ENCODE assay signal across 19 cellular contexts in the genomic region with DNA sequence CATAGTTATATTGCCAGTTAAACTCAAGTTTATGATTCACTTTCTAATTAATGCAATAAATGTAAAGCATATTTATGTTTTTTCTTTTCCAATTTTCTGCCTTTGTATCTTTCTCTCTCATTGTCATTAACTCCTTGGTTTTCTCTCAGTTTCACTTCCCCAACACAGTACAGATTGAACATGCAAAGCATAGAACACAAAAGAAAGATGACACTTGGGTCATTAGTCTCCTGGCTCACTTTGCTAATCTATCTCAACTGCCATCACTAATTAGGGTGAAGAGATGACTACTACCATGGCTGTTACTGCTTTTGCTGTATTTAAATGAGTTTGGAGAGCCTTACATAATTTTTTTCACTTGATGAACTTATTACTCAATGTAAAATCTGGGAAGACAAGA. TPM values are rescaled to one million over a fixed set of nuclear protein-coding genes. Genes with fewer than 3 reads are reported as not detected.
DNase-seq lines count a peak whose midpoint lies in the region; ATAC-seq, FAIRE-seq and TF ChIP-seq lines count a peak whose summit lies in the region.
"Had no signal": no experiment of that assay in that cellular context is flagged by ENCODE, and none has a peak within 500 bp of the region (broad histone marks: within the 10 kb centered on the region; RNA-seq: fewer than 3 reads in every experiment).

No MANE protein-coding gene starts in this region.

- peak; percentile 90 for ATAC-seq in GM18867 (IDR thresholded peaks at IDR 0.05; ENCODE audit: unreplicated experiment)
- ATAC-seq in GM21390 (IDR thresholded peaks at IDR 0.05; ENCODE audit: unreplicated experiment): peak; percentile 64
- peak; percentile 68 for ATAC-seq in HG03139 (IDR thresholded peaks at IDR 0.05; ENCODE audit: unreplicated experiment)
- no peak for ATAC-seq in pancreas
- ATAC-seq: activated CD8-positive, alpha-beta T cell treated with anti-CD3 and anti-CD28 coated beads for 36 hours; natural killer cell treated with Interleukin-12 subunit alpha and Interleukin-12 subunit beta and Interleukin-15 and Interleukin-18, amount 100 ng/mL, for 72 hours; PC-3 had no signal

- no peak for TF ChIP-seq POLR2A in prostate gland (IDR thresholded peaks at IDR 0.05)

- H3K36me3 ChIP-seq in prostate gland (no peaks in the 10 kb centered on the region), pancreas (no peaks in the 10 kb centered on the region)
- H3K36me3 ChIP-seq: ascending aorta, BE2C, colonic mucosa, stomach, vagina had no signal

- no peaks in the 10 kb centered on the region for H3K4me1 ChIP-seq in prostate gland (replicated peaks)
- H3K4me1 ChIP-seq in pancreas: no peaks in the 10 kb centered on the region
- H3K4me1 ChIP-seq: ascending aorta, BE2C, colonic mucosa, stomach, vagina had no signal

- peak; percentile 0 for DNase-seq in NOMO-1 treated with dmso at 0.1 percent for 144 hours (lab: John Stamatoyannopoulos, UW; ENCODE audit: unreplicated experiment)
- no peak for DNase-seq in prostate gland (ENCODE audit: low spot score)
- no peak for DNase-seq in NCI-H187 (lab: John Stamatoyannopoulos, UW)
- DNase-seq in pancreas: no peak
- DNase-seq: activated CD8-positive, alpha-beta T cell treated with anti-CD3 and anti-CD28 coated beads for 36 hours; activated effector memory CD4-positive, alpha-beta T cell treated with Interleukin-2 at 50 U/mL for 16 hours; BE2C; colonic mucosa; H9; NCI-H1092; PC-3; stomach had no signal

- no peak for FAIRE-seq in pancreas (lab: Jason Lieb, UNC)

- no peaks in the 10 kb centered on the region for H3K9me3 ChIP-seq in prostate gland
- H3K9me3 ChIP-seq in pancreas: no peaks in the 10 kb centered on the region
- H3K9me3 ChIP-seq: BE2C, colonic mucosa, vagina had no signal

- no peaks in the 10 kb centered on the region for H3K27me3 ChIP-seq in prostate gland (replicated peaks; ENCODE audit: insufficient read depth)
- no peaks in the 10 kb centered on the region for H3K27me3 ChIP-seq in pancreas
- H3K27me3 ChIP-seq: ascending aorta, BE2C, colonic mucosa, stomach, vagina had no signal

- H3K4me3 ChIP-seq in prostate gland (no peak overlapping the region), pancreas (no peak overlapping the region)
- H3K4me3 ChIP-seq: ascending aorta, colonic mucosa, SK-N-MC, stomach, vagina had no signal

- TF ChIP-seq CTCF in prostate gland (IDR thresholded peaks at IDR 0.05): no peak
- TF ChIP-seq CTCF in pancreas (IDR thresholded peaks at IDR 0.05): no peak

- intact Hi-C loops in prostate gland (cut with DNase I) (no loop called here), pancreas (cut with DNase I) (no loop called here)

- H3K27ac ChIP-seq in prostate gland (no peak overlapping the region), pancreas (no peak overlapping the region)
- H3K27ac ChIP-seq: ascending aorta, colonic mucosa, SK-N-MC, stomach, vagina had no signal

RNA-seq across cellular contexts. Expression of a gene that starts 12.3 kb away (rescaled TPM):
- total RNA-seq in prostate gland (1 to 10 TPM in 1 of 2 donors, not detected in 1; 7.4 TPM), pancreas (not detected)
- not detected for polyA plus RNA-seq in pancreas
- total RNA-seq: activated CD8-positive, alpha-beta T cell treated with anti-CD3 and anti-CD28 coated beads for 36 hours; ascending aorta; colonic mucosa; H9; natural killer cell treated with Interleukin-12 subunit alpha and Interleukin-12 subunit beta and Interleukin-15 and Interleukin-18, amount 100 ng/mL, for 72 hours; PC-3; stomach; vagina had no signal
- polyA plus RNA-seq: stomach had no signal

Comparison
In these comparisons a context has a peak if more than half of its experiments do, and no peak if none do; other contexts are left out.
1. ATAC-seq: peak in GM18867 (single experiment), GM21390 (single experiment) and HG03139 (single experiment); none in pancreas (0 of 4).